ENCODE assay signal across 8 cellular contexts in genomic region chr18:813405-814071, GRCh38. TPM values are rescaled to one million over a fixed set of nuclear protein-coding genes. Genes with fewer than 3 reads are reported as not detected.
A peak's percentile ranks its signal among the peaks of the same experiment; 100 is the strongest.
DNase-seq lines count a peak whose midpoint lies in the region; FAIRE-seq and TF ChIP-seq lines count a peak whose summit lies in the region.

No MANE protein-coding gene starts in this region.

- no peak for TF ChIP-seq POLR2A in thyroid gland (IDR thresholded peaks at IDR 0.05)

- WGBS in thyroid gland, 2 donors: 78% methylated on average over 11 of the region's 11 CpGs

- peak overlapping the region; percentile 95 for H3K4me3 Mint-ChIP-seq in activated naive CD4-positive, alpha-beta T cell treated with anti-CD3 and anti-CD28 coated beads for 36 hours
- H3K4me3 Mint-ChIP-seq in activated CD4-positive, alpha-beta memory T cell treated with anti-CD3 and anti-CD28 coated beads, Interleukin-2, amount 10 ng/mL, durations not matched to agents 7 days and 5 days: peak overlapping the region; percentile 83

- H3K4me1 ChIP-seq in kidney (ENCODE audit: control insufficient read depth in 1 of 2, insufficient read depth in 1 of 2, low read depth in 1 of 2, low read length in 2 of 2) (peaks cover 2 to 10% of the 10 kb centered on the region in 2 donors), thyroid gland (peaks cover 8 to 13% of the 10 kb centered on the region in 2 donors)

- in situ Hi-C loops in brain microvascular endothelial cell (cut with HindIII; ENCODE audit: low pct_ligation_motif_present, low sequenced_read_pairs): no loop called here

- peak overlapping the region; percentile 99 for H3K27ac Mint-ChIP-seq in activated naive CD4-positive, alpha-beta T cell treated with anti-CD3 and anti-CD28 coated beads for 36 hours
- peak overlapping the region; percentile 99 for H3K27ac Mint-ChIP-seq in activated CD4-positive, alpha-beta memory T cell treated with anti-CD3 and anti-CD28 coated beads, Interleukin-2, amount 10 ng/mL, durations not matched to agents 7 days and 5 days

- POLR2A ChIA-PET in activated CD4-positive, alpha-beta memory T cell treated with anti-CD3 and anti-CD28 coated beads, Interleukin-2, amount 10 ng/mL, durations not matched to agents 7 days and 5 days (lab: Charles Lee): interaction anchor here (0.6 to 5.2 kb wide), 22 partner anchors 9 to 545 kb away, joined by 3 to 76 read pairs (median 4); partner anchors contain the start of genes ENOSF1, THOC1 and TYMS

- H3K27ac ChIP-seq in kidney (ENCODE audit: low read depth in 2 of 2, low read length in 2 of 2): peak overlapping the region; percentile 92 to 96
- peak overlapping the region; percentile 93 to 98 (median 98) for H3K27ac ChIP-seq in thyroid gland
- no peak overlapping the region for H3K27ac ChIP-seq in brain microvascular endothelial cell

- no peak for FAIRE-seq in kidney (lab: Jason Lieb, UNC)

- intact Hi-C loops in activated naive CD4-positive, alpha-beta T cell treated with anti-CD3 and anti-CD28 coated beads for 36 hours (cut with micrococcal nuclease): loop anchor here (1.0 to 10.0 kb wide), 10 partner anchors 17 to 1844 kb away; partner anchors contain the start of genes ENOSF1, METTL4, NDC80 and SMCHD1
- intact Hi-C loops in kidney (cut with DNase I): no loop called here
- intact Hi-C loops in thyroid gland (cut with DNase I): no loop called here

- peaks cover 45% of the 10 kb centered on the region for H3K4me1 Mint-ChIP-seq in activated naive CD4-positive, alpha-beta T cell treated with anti-CD3 and anti-CD28 coated beads for 36 hours (ENCODE audit: low read depth)
- H3K4me1 Mint-ChIP-seq in activated CD4-positive, alpha-beta memory T cell treated with anti-CD3 and anti-CD28 coated beads, Interleukin-2, amount 10 ng/mL, durations not matched to agents 7 days and 5 days: peaks cover 62% of the 10 kb centered on the region

- H3K9me3 ChIP-seq in kidney (ENCODE audit: control insufficient read depth in 1 of 2, low read length in 2 of 2): no peaks in the 10 kb centered on the region
- H3K9me3 ChIP-seq in thyroid gland: no peaks in the 10 kb centered on the region

- H3K9ac ChIP-seq in kidney (ENCODE audit: low read length in 2 of 2): no peak overlapping the region

- no peaks in the 10 kb centered on the region for H3K27me3 Mint-ChIP-seq in activated naive CD4-positive, alpha-beta T cell treated with anti-CD3 and anti-CD28 coated beads for 36 hours (ENCODE audit: low read depth)
- H3K27me3 Mint-ChIP-seq in activated CD4-positive, alpha-beta memory T cell treated with anti-CD3 and anti-CD28 coated beads, Interleukin-2, amount 10 ng/mL, durations not matched to agents 7 days and 5 days: peaks cover 3% of the 10 kb centered on the region

- H3K9me3 Mint-ChIP-seq in activated naive CD4-positive, alpha-beta T cell treated with anti-CD3 and anti-CD28 coated beads for 36 hours: no peaks in the 10 kb centered on the region
- no peaks in the 10 kb centered on the region for H3K9me3 Mint-ChIP-seq in activated CD4-positive, alpha-beta memory T cell treated with anti-CD3 and anti-CD28 coated beads, Interleukin-2, amount 10 ng/mL, durations not matched to agents 7 days and 5 days

- H3K27me3 ChIP-seq in thyroid gland (no peaks in the 10 kb centered on the region), brain microvascular endothelial cell (replicated peaks) (no peaks in the 10 kb centered on the region)

- DNase-seq in activated naive CD4-positive, alpha-beta T cell treated with anti-CD3 and anti-CD28 coated beads for 36 hours: no peak
- no peak for DNase-seq in activated naive CD4-positive, alpha-beta T cell treated with anti-CD3 and anti-CD28 coated beads, Interleukin-2, amount 50 U/mL, for 16 hours
- DNase-seq in activated CD4-positive, alpha-beta memory T cell treated with anti-CD3 and anti-CD28 coated beads, Interleukin-2, amount 10 ng/mL, durations not matched to agents 7 days and 5 days: no peak
- DNase-seq in kidney (no peak), thyroid gland (no peak), brain microvascular endothelial cell (no peak), RPMI8226 (no peak)
- no peak for DNase-seq in stimulated activated CD4-positive, alpha-beta T cell treated with anti-CD3 and anti-CD28 coated beads, Interleukin-4, amount 100 ng/mL, for 1 hour

- H3K36me3 ChIP-seq in kidney (ENCODE audit: control insufficient read depth in 1 of 2, insufficient read depth in 2 of 2, low read length in 2 of 2) (no peaks in the 10 kb centered on the region), thyroid gland (no peaks in the 10 kb centered on the region), brain microvascular endothelial cell (replicated peaks) (no peaks in the 10 kb centered on the region)

- TF ChIP-seq CTCF in kidney (IDR thresholded peaks at IDR 0.05; ENCODE audit: borderline replicate concordance, extremely low read depth, insufficient read depth): no peak
- no peak for TF ChIP-seq CTCF in thyroid gland (IDR thresholded peaks at IDR 0.05)
- TF ChIP-seq CTCF in brain microvascular endothelial cell (IDR thresholded peaks at IDR 0.05; ENCODE audit: low read depth, low read length, missing control alignments): no peak

- peaks cover 4% of the 10 kb centered on the region for H3K36me3 Mint-ChIP-seq in activated naive CD4-positive, alpha-beta T cell treated with anti-CD3 and anti-CD28 coated beads for 36 hours (ENCODE audit: low read depth)
- peaks cover 15% of the 10 kb centered on the region for H3K36me3 Mint-ChIP-seq in activated CD4-positive, alpha-beta memory T cell treated with anti-CD3 and anti-CD28 coated beads, Interleukin-2, amount 10 ng/mL, durations not matched to agents 7 days and 5 days (ENCODE audit: low read depth)

- CTCF ChIA-PET in activated naive CD4-positive, alpha-beta T cell treated with anti-CD3 and anti-CD28 coated beads for 36 hours (lab: Charles Lee): interaction anchor here (0.7 to 4.1 kb wide), 7 partner anchors 11 to 101 kb away, joined by 3 to 50 read pairs (median 6); partner anchors contain the start of gene ENOSF1
- CTCF ChIA-PET in activated CD4-positive, alpha-beta memory T cell treated with anti-CD3 and anti-CD28 coated beads, Interleukin-2, amount 10 ng/mL, durations not matched to agents 7 days and 5 days (lab: Charles Lee): interaction anchor here (0.6 to 3.9 kb wide), 9 partner anchors 11 to 155 kb away, joined by 3 to 59 read pairs (median 6); partner anchors contain the start of gene ENOSF1

- H3K4me3 ChIP-seq in kidney (ENCODE audit: low read length in 2 of 2) (peak overlapping the region; percentile 77 to 91), thyroid gland (replicated peaks in 1 of 3) (no peak overlapping the region), brain microvascular endothelial cell (ENCODE audit: low read depth, low read length) (no peak overlapping the region)

RNA-seq across cellular contexts. Expression of gene YES1, which starts 1.5 kb away (rescaled TPM):
- total RNA-seq in activated naive CD4-positive, alpha-beta T cell treated with anti-CD3 and anti-CD28 coated beads for 36 hours: 1 to 10 TPM; 6.7 to 8.3 TPM
- total RNA-seq in activated CD4-positive, alpha-beta memory T cell treated with anti-CD3 and anti-CD28 coated beads, Interleukin-2, amount 10 ng/mL, durations not matched to agents 7 days and 5 days: 10 to 100 TPM; 11.2 to 12.0 TPM
- total RNA-seq in kidney: 48.5 TPM
- 12.6 TPM for polyA plus RNA-seq in kidney (ENCODE audit: insufficient read depth, low read depth, low replicate concordance)
- 100 to 1,000 TPM in 1 of 4 donors, 10 to 100 TPM in 3; 68.1 to 107 (median 80.3) TPM for total RNA-seq in thyroid gland

Comparison
In these comparisons a context has a peak if more than half of its experiments do, and no peak if none do; other contexts are left out.
1. H3K4me3 ChIP-seq: peak in kidney (2 of 2); none in thyroid gland (0 of 3) and brain microvascular endothelial cell (single experiment).